ENCODE assay signal across 9 cellular contexts in genomic region chr1:21338568-21339401, GRCh38. TPM values are rescaled to one million over a fixed set of nuclear protein-coding genes. Genes with fewer than 3 reads are reported as not detected.
DNase-seq lines count a peak whose midpoint lies in the region; ATAC-seq and TF ChIP-seq lines count a peak whose summit lies in the region.
"Had no signal": no experiment of that assay in that cellular context is flagged by ENCODE, and none has a peak within 500 bp of the region (broad histone marks: within the 10 kb centered on the region; RNA-seq: fewer than 3 reads in every experiment).

No MANE protein-coding gene starts in this region.

- TF ChIP-seq CTCF in chondrocyte (IDR thresholded peaks at IDR 0.05) (no peak), nephron progenitor cell (IDR thresholded peaks at IDR 0.05) (no peak)

- no peak overlapping the region for H3K4me3 Mint-ChIP-seq in chondrocyte (ENCODE audit: unreplicated experiment)
- H3K4me3 Mint-ChIP-seq in nephron progenitor cell: no peak overlapping the region

- no peaks in the 10 kb centered on the region for H3K9me3 Mint-ChIP-seq in chondrocyte (ENCODE audit: low read depth)
- no peaks in the 10 kb centered on the region for H3K9me3 Mint-ChIP-seq in nephron progenitor cell

- DNase-seq in COR-L47 (lab: John Stamatoyannopoulos, UW) (peak; percentile 91), NCI-H2107 treated with DMSO at 0.1 percent for 48 hours (lab: John Stamatoyannopoulos, UW; ENCODE audit: unreplicated experiment) (peak; percentile 80), chondrocyte (ENCODE audit: low spot score) (no peak), nephron progenitor cell (peak; percentile 67), A172 (ENCODE audit: low spot score) (no peak), NCI-H82 (lab: John Stamatoyannopoulos, UW) (no peak)
- DNase-seq: stimulated activated CD4-positive, alpha-beta T cell treated with anti-CD3 and anti-CD28 coated beads, Interleukin-4, amount 100 ng/mL, for 4 hours had no signal

- no peaks in the 10 kb centered on the region for H3K27me3 Mint-ChIP-seq in chondrocyte (ENCODE audit: low read depth)
- peaks cover 30% of the 10 kb centered on the region for H3K27me3 Mint-ChIP-seq in nephron progenitor cell (ENCODE audit: low read depth, poor library complexity)

- H3K36me3 Mint-ChIP-seq in chondrocyte (ENCODE audit: low read depth): no peaks in the 10 kb centered on the region
- H3K36me3 Mint-ChIP-seq in nephron progenitor cell (ENCODE audit: low read depth): no peaks in the 10 kb centered on the region

- peaks cover 91% of the 10 kb centered on the region for H3K4me1 Mint-ChIP-seq in chondrocyte (ENCODE audit: low read depth)
- H3K4me1 Mint-ChIP-seq in nephron progenitor cell: peaks cover 94% of the 10 kb centered on the region

- H3K27ac Mint-ChIP-seq in chondrocyte (ENCODE audit: unreplicated experiment) (peak overlapping the region; percentile 86), nephron progenitor cell (peak overlapping the region; percentile 89)

- ATAC-seq in GM21526 (IDR thresholded peaks at IDR 0.05; ENCODE audit: low FRiP score, unreplicated experiment) (no peak), HG03175 (IDR thresholded peaks at IDR 0.05; ENCODE audit: unreplicated experiment) (no peak)

RNA-seq across cellular contexts. Expression of gene ECE1, which starts 48.5 kb away (rescaled TPM):
- 83.7 to 99.2 TPM (median 98.5 TPM) in 3 replicates for total RNA-seq in chondrocyte
- total RNA-seq in A172 (2014; rRNA removed; shearing (Covaris generic)): 65.8 and 66.3 TPM in 2 replicates

Comparison
In these comparisons a context has a peak if more than half of its experiments do, and no peak if none do; other contexts are left out.
1. DNase-seq: peak in COR-L47 (single experiment), NCI-H2107 treated with DMSO at 0.1 percent for 48 hours (single experiment) and nephron progenitor cell (single experiment); none in chondrocyte (single experiment), A172 (single experiment) and NCI-H82 (single experiment).